Comparison of ENCODE assay signal across 35 cellular contexts in genomic region chr1:22352896-22353295, GRCh38.
A peak's percentile ranks its signal among the peaks of the same experiment; 100 is the strongest.
DNase-seq lines count a peak whose midpoint lies in the region; ATAC-seq, FAIRE-seq and TF ChIP-seq lines count a peak whose summit lies in the region.
"Had no signal": no experiment of that assay in that cellular context is flagged by ENCODE, and none has a peak within 500 bp of the region (broad histone marks: within the 10 kb centered on the region; RNA-seq: fewer than 3 reads in every experiment).

No MANE protein-coding gene starts in this region.

- H3K27me3 Mint-ChIP-seq in chondrocyte (ENCODE audit: low read depth): peaks cover 40% of the 10 kb centered on the region

- peak overlapping the region; percentile 87; the same call in 1 of the 2 replicates for H3K27ac ChIP-seq in SK-N-MC
- no peak overlapping the region for H3K27ac ChIP-seq in kidney (ENCODE audit: low read depth in 2 of 2, low read length in 2 of 2)
- H3K27ac ChIP-seq: 22Rv1; A549; BLaER1; BLaER1 treated with 17β-estradiol and CSF1 and Interleukin-3, amounts not matched to agents 10 nM and 100 nM; C4-2B had no signal

- no peaks in the 10 kb centered on the region for H3K9me3 ChIP-seq in SK-N-MC (ENCODE audit: low read depth, low read length)
- no peaks in the 10 kb centered on the region for H3K9me3 ChIP-seq in kidney (ENCODE audit: control insufficient read depth in 1 of 2, low read length in 2 of 2)
- H3K9me3 ChIP-seq: A549; BE2C; BLaER1; BLaER1 treated with 17β-estradiol and CSF1 and Interleukin-3, amounts not matched to agents 10 nM and 100 nM; Caco-2 had no signal

- H3K36me3 Mint-ChIP-seq in chondrocyte (ENCODE audit: low read depth): no peaks in the 10 kb centered on the region
- H3K36me3 Mint-ChIP-seq: CD14-positive monocyte; CD4-positive, alpha-beta memory T cell; CD4-positive, CD25-positive, alpha-beta regulatory T cell; CD8-positive, alpha-beta memory T cell; CD8-positive, alpha-beta T cell had no signal

- no peaks in the 10 kb centered on the region for H3K4me1 Mint-ChIP-seq in chondrocyte (ENCODE audit: low read depth)
- H3K4me1 Mint-ChIP-seq: CD14-positive monocyte had no signal

- no peaks in the 10 kb centered on the region for H3K4me1 ChIP-seq in kidney (ENCODE audit: control insufficient read depth in 1 of 2, insufficient read depth in 1 of 2, low read depth in 1 of 2, low read length in 2 of 2)

- H3K9me3 Mint-ChIP-seq in chondrocyte (ENCODE audit: low read depth): no peaks in the 10 kb centered on the region
- H3K9me3 Mint-ChIP-seq: CD4-positive, alpha-beta T cell; CD8-positive, alpha-beta T cell had no signal

- FAIRE-seq in kidney (lab: Jason Lieb, UNC): no peak
- FAIRE-seq: A204.1, A549, D721Med had no signal

- no peak overlapping the region for H3K4me3 Mint-ChIP-seq in chondrocyte (ENCODE audit: unreplicated experiment)
- H3K4me3 Mint-ChIP-seq: B cell; CD4-positive, alpha-beta memory T cell; CD4-positive, alpha-beta T cell; CD4-positive, CD25-positive, alpha-beta regulatory T cell; CD8-positive, alpha-beta memory T cell; CD8-positive, alpha-beta T cell had no signal

- no peak for DNase-seq in SK-N-MC (ENCODE audit: low read depth, low spot score)
- DNase-seq in chondrocyte (ENCODE audit: low spot score): peak; percentile 36
- peak; percentile 16 for DNase-seq in kidney
- no peak for DNase-seq in HK-2 (ENCODE audit: unreplicated experiment)
- DNase-seq: 8988T; ACHN; AML-193; BE2C; C1 segment of cervical spinal cord; Caco-2; Calu3; CD4-positive, alpha-beta memory T cell; CD4-positive, alpha-beta T cell; CD4-positive, CD25-positive, alpha-beta regulatory T cell; CD8-positive, alpha-beta memory T cell; CD8-positive, alpha-beta T cell; COR-L47; DMS 273 treated with DMSO at 0.1 percent for 48 hours; DMS153; DMS53; DMS79; DMS79 treated with DMSO at 0.1 percent for 48 hours; DND-41; EL had no signal

- intact Hi-C loops in kidney (cut with DNase I): no loop called here

- no peak overlapping the region for H3K4me3 ChIP-seq in SK-N-MC
- H3K4me3 ChIP-seq in kidney (ENCODE audit: low read length in 2 of 2): no peak overlapping the region
- H3K4me3 ChIP-seq: A549; BLaER1; BLaER1 treated with 17β-estradiol and CSF1 and Interleukin-3, amounts not matched to agents 10 nM and 100 nM had no signal

- TF ChIP-seq CTCF in chondrocyte (IDR thresholded peaks at IDR 0.05): no peak
- no peak for TF ChIP-seq CTCF in kidney (IDR thresholded peaks at IDR 0.05; ENCODE audit: borderline replicate concordance, extremely low read depth, insufficient read depth)

- no peak for ATAC-seq in GM19328 (IDR thresholded peaks at IDR 0.05; ENCODE audit: unreplicated experiment)
- ATAC-seq in GM21737 (IDR thresholded peaks at IDR 0.05; ENCODE audit: unreplicated experiment): no peak
- ATAC-seq: A549; CD8-positive, alpha-beta T cell had no signal

- H3K36me3 ChIP-seq in SK-N-MC (ENCODE audit: insufficient read depth, low read length) (no peaks in the 10 kb centered on the region), kidney (ENCODE audit: control insufficient read depth in 1 of 2, insufficient read depth in 2 of 2, low read length in 2 of 2) (no peaks in the 10 kb centered on the region)
- H3K36me3 ChIP-seq: BE2C; BLaER1; BLaER1 treated with 17β-estradiol and CSF1 and Interleukin-3, amounts not matched to agents 10 nM and 100 nM had no signal

- H3K9ac ChIP-seq in SK-N-MC (ENCODE audit: insufficient read length): no peak overlapping the region
- no peak overlapping the region for H3K9ac ChIP-seq in kidney (ENCODE audit: low read length in 2 of 2)
- H3K9ac ChIP-seq: BLaER1; BLaER1 treated with 17β-estradiol and CSF1 and Interleukin-3, amounts not matched to agents 10 nM and 100 nM had no signal

- no peak overlapping the region for H3K27ac Mint-ChIP-seq in chondrocyte (ENCODE audit: unreplicated experiment)
- H3K27ac Mint-ChIP-seq: B cell; CD14-positive monocyte; CD4-positive, alpha-beta T cell; CD4-positive, CD25-positive, alpha-beta regulatory T cell; CD8-positive, alpha-beta memory T cell; CD8-positive, alpha-beta T cell had no signal

Comparison
In these comparisons a context has a peak if more than half of its experiments do, and no peak if none do; other contexts are left out.
1. DNase-seq: peak in chondrocyte (single experiment) and kidney (single experiment); none in SK-N-MC (single experiment) and HK-2 (single experiment).